ENCODE assay signal across 8 cellular contexts in genomic region chr17:68457539-68458259, GRCh38. TPM values are rescaled to one million over a fixed set of nuclear protein-coding genes. Genes with fewer than 3 reads are reported as not detected.
DNase-seq lines count a peak whose midpoint lies in the region; ATAC-seq and TF ChIP-seq lines count a peak whose summit lies in the region.

No MANE protein-coding gene starts in this region.

- ATAC-seq in HG03432 (IDR thresholded peaks at IDR 0.05; ENCODE audit: unreplicated experiment) (peak; percentile 79), left colon (peak; percentile 85)

- TF ChIP-seq POLR2A in GM19193 (IDR thresholded peaks at IDR 0.05; ENCODE audit: extremely low read depth, insufficient read depth, insufficient read length), result peak; percentile 90

- peak overlapping the region; percentile 95 to 100 for H3K27ac ChIP-seq in coronary artery

- DNase-seq in AML-193 (lab: John Stamatoyannopoulos, UW) (peak; percentile 96 to 97), NCI-H510A (lab: John Stamatoyannopoulos, UW) (peak; percentile 98), coronary artery (ENCODE audit: low spot score) (peak; percentile 99), left colon (peak; percentile 99)
- DNase-seq in activated CD4-positive, alpha-beta T cell treated with anti-CD3 and anti-CD28 coated beads for 48 hours, result peak; percentile 98
- peak; percentile 93 to 96 for DNase-seq in stimulated activated CD4-positive, alpha-beta T cell treated with anti-CD3 and anti-CD28 coated beads, Interleukin-1b, Interleukin-23, amount 100 ng/mL, for 4 hours (ENCODE audit: low read depth in 2 of 2)

- peak overlapping the region; percentile 97 for H3K4me3 ChIP-seq in coronary artery

- no peak for TF ChIP-seq CTCF in coronary artery (IDR thresholded peaks at IDR 0.05)

- intact Hi-C loops in left colon (cut with DNase I, micrococcal nuclease), result no loop called here

RNA-seq across cellular contexts. Expression of gene WIPI1, which starts 0.4 kb away (rescaled TPM):
- total RNA-seq in left colon, result 10 to 100 TPM; 78.3 to 95.3 TPM

RNA-seq across cellular contexts. Expression of gene PRKAR1A, which starts 54.5 kb away (rescaled TPM):
- 100 to 1,000 TPM; 146 to 159 TPM for total RNA-seq in left colon

Comparison
In these comparisons a context has a peak if more than half of its experiments do, and no peak if none do; other contexts are left out.
1. Peak in every context shown above with its lines: DNase-seq, ATAC-seq, H3K4me3 ChIP-seq and H3K27ac ChIP-seq.